In genomic region chr6:26627843-26628242, GRCh38 we compare ENCODE assay signal across 35 cellular contexts.
"Had no signal": no experiment of that assay in that cellular context is flagged by ENCODE, and none has a peak within 500 bp of the region (broad histone marks: within the 10 kb centered on the region; RNA-seq: fewer than 3 reads in every experiment).

No MANE protein-coding gene starts in this region.

- H3K9ac ChIP-seq: KMS-11 had no signal

- H3K27me3 ChIP-seq: MG63 had no signal

- H3K36me3 ChIP-seq: MG63 had no signal

- H3K4me3 ChIP-seq: MG63 had no signal

- H3K4me2 ChIP-seq: KMS-11 had no signal

- DNase-seq: Karpas-422, Kasumi-1, MG63, MM.1S, MV-4-11, NCI-H1048, NCI-H1092, NCI-H1092 treated with DMSO at 0.1 percent for 48 hours, NCI-H1105, NCI-H1105 treated with DMSO at 0.1 percent for 48 hours, NCI-H1417, NCI-H1417 treated with DMSO at 0.1 percent for 48 hours, NCI-H1436, NCI-H1436 treated with DMSO at 0.1 percent for 48 hours, NCI-H146, NCI-H1694, NCI-H1694 treated with DMSO at 0.1 percent for 48 hours, NCI-H187, NCI-H187 treated with DMSO at 0.1 percent for 48 hours, NCI-H1930, NCI-H2029, NCI-H2029 treated with DMSO at 0.1 percent for 48 hours, NCI-H2081, NCI-H2081 treated with DMSO at 0.1 percent for 48 hours, NCI-H2107, NCI-H2171, NCI-H2171 treated with DMSO at 0.1 percent for 48 hours, NCI-H2227 treated with DMSO at 0.1 percent for 48 hours, NCI-H226, NCI-H345, NCI-H446, NCI-H446 treated with DMSO at 0.1 percent for 48 hours, NCI-H510A, NCI-H510A treated with DMSO at 0.1 percent for 48 hours had no signal

- H3K9me3 ChIP-seq: MG63 had no signal

- H3K27ac ChIP-seq: KMS-11 had no signal
